Comparison of ENCODE assay signal across 1 cellular context in the genomic region with DNA sequence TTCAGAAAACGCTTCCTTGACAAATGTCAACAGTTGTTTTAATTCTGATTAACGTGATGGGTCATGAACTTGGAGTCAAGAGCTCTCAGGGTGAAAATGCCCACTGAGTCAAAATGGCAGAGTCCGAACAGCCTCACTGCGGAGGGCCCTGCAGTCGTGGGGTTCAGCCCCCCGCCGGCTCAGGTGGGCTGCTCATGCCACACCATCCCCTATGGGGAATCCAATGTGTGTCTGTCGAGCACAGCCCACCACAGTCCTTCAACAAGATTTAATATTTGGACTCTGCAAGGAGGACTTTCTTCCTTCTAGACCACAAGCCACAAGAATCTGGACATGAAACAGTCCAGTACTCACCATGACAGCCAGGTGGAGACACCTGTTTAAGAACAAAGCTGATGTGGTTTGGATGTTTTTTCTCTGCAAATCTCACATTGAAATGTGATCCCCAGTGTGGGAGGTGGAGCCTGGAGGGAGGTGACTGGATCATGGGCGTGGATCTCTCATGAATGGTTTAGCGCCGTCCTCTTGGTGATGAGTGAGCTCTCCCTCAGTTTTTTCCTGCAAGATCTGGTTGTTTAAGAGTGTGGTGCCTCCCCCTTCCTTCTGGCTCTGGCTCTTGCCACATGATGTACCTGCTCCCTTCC.
TF ChIP-seq lines count a peak whose summit lies in the region.

No MANE protein-coding gene starts in this region.

TF ChIP-seq in GM23338, 12 proteins besides CTCF, POLR2A, EP300 and RAD21 (continued from another document):
- TF ChIP-seq, protein P1, sequence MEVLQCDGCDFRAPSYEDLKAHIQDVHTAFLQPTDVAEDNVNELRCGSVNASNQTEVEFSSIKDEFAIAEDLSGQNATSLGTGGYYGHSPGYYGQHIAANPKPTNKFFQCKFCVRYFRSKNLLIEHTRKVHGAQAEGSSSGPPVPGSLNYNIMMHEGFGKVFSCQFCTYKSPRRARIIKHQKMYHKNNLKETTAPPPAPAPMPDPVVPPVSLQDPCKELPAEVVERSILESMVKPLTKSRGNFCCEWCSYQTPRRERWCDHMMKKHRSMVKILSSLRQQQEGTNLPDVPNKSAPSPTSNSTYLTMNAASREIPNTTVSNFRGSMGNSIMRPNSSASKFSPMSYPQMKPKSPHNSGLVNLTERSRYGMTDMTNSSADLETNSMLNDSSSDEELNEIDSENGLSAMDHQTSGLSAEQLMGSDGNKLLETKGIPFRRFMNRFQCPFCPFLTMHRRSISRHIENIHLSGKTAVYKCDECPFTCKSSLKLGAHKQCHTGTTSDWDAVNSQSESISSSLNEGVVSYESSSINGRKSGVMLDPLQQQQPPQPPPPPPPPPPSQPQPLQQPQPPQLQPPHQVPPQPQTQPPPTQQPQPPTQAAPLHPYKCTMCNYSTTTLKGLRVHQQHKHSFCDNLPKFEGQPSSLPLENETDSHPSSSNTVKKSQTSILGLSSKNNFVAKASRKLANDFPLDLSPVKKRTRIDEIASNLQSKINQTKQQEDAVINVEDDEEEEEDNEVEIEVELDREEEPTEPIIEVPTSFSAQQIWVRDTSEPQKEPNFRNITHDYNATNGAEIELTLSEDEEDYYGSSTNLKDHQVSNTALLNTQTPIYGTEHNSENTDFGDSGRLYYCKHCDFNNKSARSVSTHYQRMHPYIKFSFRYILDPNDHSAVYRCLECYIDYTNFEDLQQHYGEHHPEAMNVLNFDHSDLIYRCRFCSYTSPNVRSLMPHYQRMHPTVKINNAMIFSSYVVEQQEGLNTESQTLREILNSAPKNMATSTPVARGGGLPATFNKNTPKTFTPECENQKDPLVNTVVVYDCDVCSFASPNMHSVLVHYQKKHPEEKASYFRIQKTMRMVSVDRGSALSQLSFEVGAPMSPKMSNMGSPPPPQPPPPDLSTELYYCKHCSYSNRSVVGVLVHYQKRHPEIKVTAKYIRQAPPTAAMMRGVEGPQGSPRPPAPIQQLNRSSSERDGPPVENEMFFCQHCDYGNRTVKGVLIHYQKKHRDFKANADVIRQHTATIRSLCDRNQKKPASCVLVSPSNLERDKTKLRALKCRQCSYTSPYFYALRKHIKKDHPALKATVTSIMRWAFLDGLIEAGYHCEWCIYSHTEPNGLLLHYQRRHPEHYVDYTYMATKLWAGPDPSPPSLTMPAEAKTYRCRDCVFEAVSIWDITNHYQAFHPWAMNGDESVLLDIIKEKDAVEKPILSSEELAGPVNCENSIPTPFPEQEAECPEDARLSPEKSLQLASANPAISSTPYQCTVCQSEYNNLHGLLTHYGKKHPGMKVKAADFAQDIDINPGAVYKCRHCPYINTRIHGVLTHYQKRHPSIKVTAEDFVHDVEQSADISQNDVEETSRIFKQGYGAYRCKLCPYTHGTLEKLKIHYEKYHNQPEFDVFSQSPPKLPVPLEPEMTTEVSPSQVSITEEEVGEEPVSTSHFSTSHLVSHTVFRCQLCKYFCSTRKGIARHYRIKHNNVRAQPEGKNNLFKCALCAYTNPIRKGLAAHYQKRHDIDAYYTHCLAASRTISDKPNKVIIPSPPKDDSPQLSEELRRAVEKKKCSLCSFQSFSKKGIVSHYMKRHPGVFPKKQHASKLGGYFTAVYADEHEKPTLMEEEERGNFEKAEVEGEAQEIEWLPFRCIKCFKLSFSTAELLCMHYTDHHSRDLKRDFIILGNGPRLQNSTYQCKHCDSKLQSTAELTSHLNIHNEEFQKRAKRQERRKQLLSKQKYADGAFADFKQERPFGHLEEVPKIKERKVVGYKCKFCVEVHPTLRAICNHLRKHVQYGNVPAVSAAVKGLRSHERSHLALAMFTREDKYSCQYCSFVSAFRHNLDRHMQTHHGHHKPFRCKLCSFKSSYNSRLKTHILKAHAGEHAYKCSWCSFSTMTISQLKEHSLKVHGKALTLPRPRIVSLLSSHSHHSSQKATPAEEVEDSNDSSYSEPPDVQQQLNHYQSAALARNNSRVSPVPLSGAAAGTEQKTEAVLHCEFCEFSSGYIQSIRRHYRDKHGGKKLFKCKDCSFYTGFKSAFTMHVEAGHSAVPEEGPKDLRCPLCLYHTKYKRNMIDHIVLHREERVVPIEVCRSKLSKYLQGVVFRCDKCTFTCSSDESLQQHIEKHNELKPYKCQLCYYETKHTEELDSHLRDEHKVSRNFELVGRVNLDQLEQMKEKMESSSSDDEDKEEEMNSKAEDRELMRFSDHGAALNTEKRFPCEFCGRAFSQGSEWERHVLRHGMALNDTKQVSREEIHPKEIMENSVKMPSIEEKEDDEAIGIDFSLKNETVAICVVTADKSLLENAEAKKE (CRISPR knock-in tag; IDR thresholded peaks at IDR 0.05) = no peak
- TF ChIP-seq NANOG (IDR thresholded peaks at IDR 0.05; ENCODE audit: borderline replicate concordance) = no peak
